Comparison of ENCODE assay signal across 8 cellular contexts in genomic region chr2:156331572-156332451, GRCh38. TPM values are rescaled to one million over a fixed set of nuclear protein-coding genes. Genes with fewer than 3 reads are reported as not detected.
DNase-seq lines count a peak whose midpoint lies in the region; ATAC-seq and TF ChIP-seq lines count a peak whose summit lies in the region.

No MANE protein-coding gene starts in this region.

- H2BK120ac ChIP-seq in IMR-90 (ENCODE audit: low read depth, low read length) = no peak overlapping the region

- H2AK5ac ChIP-seq in IMR-90 (ENCODE audit: low read depth, low read length) = no peak overlapping the region

- intact Hi-C loops in IMR-90 (cut with micrococcal nuclease) (loop anchor here (5.0 to 10.0 kb wide), 3 partner anchors 133 to 955 kb away; no protein-coding TSS in a partner anchor), left colon (cut with DNase I, micrococcal nuclease) (loop anchor here in 1 of 2 donors (5.0 to 10.0 kb wide), 2 partner anchors 70 to 103 kb away; partner anchors contain the start of gene GPD2)

- no peak overlapping the region for H2AK9ac ChIP-seq in IMR-90 (replicated peaks; ENCODE audit: low read depth, low read length, poor library complexity)

- TF ChIP-seq RAD21 in IMR-90 (IDR thresholded peaks at IDR 0.05; ENCODE audit: low read length) = no peak

- peaks cover 11 to 15% of the 10 kb centered on the region in 2 experiments; a peak in 3 of 4 replicates for H3K79me1 ChIP-seq in IMR-90 (ENCODE audit: low read depth in 1 of 2, low read length in 2 of 2)

- peak; percentile 8 for ATAC-seq in IMR-90 (ENCODE audit: low read depth)
- peak; percentile 39 for ATAC-seq in left colon
- ATAC-seq in stimulated activated naive B cell treated with anti-CD40 and anti-IgM and Interleukin-4, amounts not matched to agents 10 μg/mL and 1 μg/mL and 100 μg/mL, for 72 hours (replicated peaks) = no peak

- H3K27me3 ChIP-seq in IMR-90 (ENCODE audit: control insufficient read depth, insufficient read depth, low read length) = no peaks in the 10 kb centered on the region

- no TSS peak for BruUV-seq in IMR-90 (replicated peaks; lab: Mats Ljungman, UMichigan)

- peak overlapping the region; percentile 99 for H3K27ac Mint-ChIP-seq in stimulated activated naive B cell treated with anti-CD40 and anti-IgM and Interleukin-4, amounts not matched to agents 10 μg/mL and 1 μg/mL and 100 μg/mL, for 72 hours

- H3K9ac ChIP-seq in IMR-90 (ENCODE audit: low read depth, low read length) = peak overlapping the region; percentile 58

- in situ Hi-C loops in IMR-90 (cut with MboI; ENCODE audit: low sequenced_read_pairs) = loop anchor here (25.0 kb wide), 3 partner anchors 255 to 1530 kb away; no protein-coding TSS in a partner anchor

- TF ChIP-seq CTCF in IMR-90 (conservative IDR thresholded peaks at IDR 0.05; ENCODE audit: low read depth, low read length) (no peak), coronary artery (IDR thresholded peaks at IDR 0.05) (no peak)

- H3K27me3 Mint-ChIP-seq in stimulated activated naive B cell treated with anti-CD40 and anti-IgM and Interleukin-4, amounts not matched to agents 10 μg/mL and 1 μg/mL and 100 μg/mL, for 72 hours = peaks cover 34 to 39% of the 10 kb centered on the region in 2 donors

- H3K36me3 ChIP-seq in IMR-90 (ENCODE audit: control insufficient read depth, insufficient read depth, low read length) = peaks cover 20% of the 10 kb centered on the region

- H2BK20ac ChIP-seq in IMR-90 (ENCODE audit: low read depth, low read length) = no peak overlapping the region

- CTCF ChIA-PET in IMR-90 (lab: Yijun Ruan, JAX) = interaction anchor here (0.6 kb wide), 1 partner anchor 270 kb away, joined by 3 read pairs; no protein-coding TSS in a partner anchor

- H3K4me1 Mint-ChIP-seq in stimulated activated naive B cell treated with anti-CD40 and anti-IgM and Interleukin-4, amounts not matched to agents 10 μg/mL and 1 μg/mL and 100 μg/mL, for 72 hours = peaks cover 49 to 89% of the 10 kb centered on the region in 2 donors

- no peak overlapping the region for H2BK5ac ChIP-seq in IMR-90 (ENCODE audit: low read depth, low read length, poor library complexity, severe bottlenecking)

- no peak overlapping the region for H3K4ac ChIP-seq in IMR-90 (ENCODE audit: low read depth, low read length)

- H3K4me3 Mint-ChIP-seq in stimulated activated naive B cell treated with anti-CD40 and anti-IgM and Interleukin-4, amounts not matched to agents 10 μg/mL and 1 μg/mL and 100 μg/mL, for 72 hours = peak overlapping the region; percentile 96 to 100

- no peak overlapping the region for H4K8ac ChIP-seq in IMR-90 (ENCODE audit: low read depth in 2 of 2, low read length in 2 of 2)

- H3K23ac ChIP-seq in IMR-90 (ENCODE audit: low read depth, low read length) = peak overlapping the region; percentile 70; the same call in 1 of the 2 replicates

- no peak overlapping the region; the same call in 1 of the 2 replicates for H3K14ac ChIP-seq in IMR-90 (replicated peaks; ENCODE audit: low read depth, low read length)

- H3K4me3 ChIP-seq in IMR-90 (ENCODE audit: insufficient read depth, low read depth, low read length) (peak overlapping the region; percentile 88), coronary artery (peak overlapping the region; percentile 87)

- H3K4me1 ChIP-seq in IMR-90 (ENCODE audit: control insufficient read depth, insufficient read depth, low read length) = no peaks in the 10 kb centered on the region; the same call in none of the 2 replicates

- POLR2A ChIA-PET in IMR-90 (lab: Charles Lee; ENCODE audit: unreplicated experiment) = no interaction called here

- H4K91ac ChIP-seq in IMR-90 (ENCODE audit: insufficient read depth, low read depth, low read length) = no peak overlapping the region

- no peak overlapping the region for H2BK15ac ChIP-seq in IMR-90 (ENCODE audit: low read depth, low read length)

- WGBS in IMR-90 (ENCODE audit: extremely low coverage in 2 of 2, insufficient read length in 1 of 2), 2 experiments = 1% methylated on average over 15 of the region's 26 CpGs; no CpG with 5 or more reads in 1 of the 2 experiments

- H3K27ac ChIP-seq in IMR-90 (ENCODE audit: insufficient read depth, low read length) = peak overlapping the region; percentile 2
- H3K27ac ChIP-seq in coronary artery = peak overlapping the region; percentile 100

- H2AFZ ChIP-seq in IMR-90 (replicated peaks; ENCODE audit: low read length, poor library complexity) = peak overlapping the region; percentile 93

- H3K9me3 Mint-ChIP-seq in stimulated activated naive B cell treated with anti-CD40 and anti-IgM and Interleukin-4, amounts not matched to agents 10 μg/mL and 1 μg/mL and 100 μg/mL, for 72 hours = no peaks in the 10 kb centered on the region

- peaks cover 40 to 55% of the 10 kb centered on the region in 2 donors for H3K36me3 Mint-ChIP-seq in stimulated activated naive B cell treated with anti-CD40 and anti-IgM and Interleukin-4, amounts not matched to agents 10 μg/mL and 1 μg/mL and 100 μg/mL, for 72 hours

- H3K9me1 ChIP-seq in IMR-90 (ENCODE audit: insufficient read depth, low read length) = no peaks in the 10 kb centered on the region

- peak overlapping the region; percentile 90 for H3K4me2 ChIP-seq in IMR-90 (ENCODE audit: low read depth, low read length)

- dilution Hi-C loops in IMR-90 (cut with HindIII; ENCODE audit: low sequenced_read_pairs, unreplicated experiment) = no loop called here

- peak; percentile 44 for DNase-seq in activated CD4-positive, CD25-positive, alpha-beta regulatory T cell treated with anti-CD3 and anti-CD28 coated beads, Interleukin-2, amount 50 U/mL, for 72 hours
- DNase-seq in activated CD4-positive, CD25-positive, alpha-beta regulatory T cell (lab: John Stamatoyannopoulos, UW) = no peak
- DNase-seq in IMR-90 = peak; percentile 77
- DNase-seq in SW480 (ENCODE audit: low spot score) = peak; percentile 65
- DNase-seq in coronary artery (ENCODE audit: low spot score) = peak; percentile 94
- DNase-seq in left colon = peak; percentile 72 to 74
- DNase-seq in stimulated activated naive B cell treated with anti-CD40 and anti-IgM and Interleukin-4, amounts not matched to agents 10 μg/mL and 1 μg/mL and 100 μg/mL, for 72 hours = no peak
- no peak for DNase-seq in KG1 (lab: John Stamatoyannopoulos, UW)

- no peak overlapping the region for H3K18ac ChIP-seq in IMR-90 (ENCODE audit: low read depth, low read length)

- H4K5ac ChIP-seq in IMR-90 (ENCODE audit: low read depth, low read length) = no peak overlapping the region

- H3K56ac ChIP-seq in IMR-90 (ENCODE audit: extremely low read depth, insufficient read depth, low read length) = no peak overlapping the region

- H3K9me3 ChIP-seq in IMR-90 (ENCODE audit: control insufficient read depth, insufficient read depth, low read length) = no peaks in the 10 kb centered on the region

- no peaks in the 10 kb centered on the region for H4K20me1 ChIP-seq in IMR-90 (ENCODE audit: insufficient read depth, low read length)

- TF ChIP-seq POLR2A in IMR-90 (IDR thresholded peaks at IDR 0.05; ENCODE audit: low read depth, low read length) = no peak

TF ChIP-seq in IMR-90, 13 proteins besides CTCF, POLR2A, EP300 and RAD21:
- TF ChIP-seq BHLHE40 (IDR thresholded peaks at IDR 0.05; ENCODE audit: low read depth, low read length) (no peak), RFX5 (IDR thresholded peaks at IDR 0.05; ENCODE audit: low read depth, low read length) (no peak), NFE2L2 (IDR thresholded peaks at IDR 0.05; ENCODE audit: low read depth, low read length) (no peak), MAZ (IDR thresholded peaks at IDR 0.05; ENCODE audit: borderline replicate concordance, low read depth, low read length) (no peak), CEBPB (IDR thresholded peaks at IDR 0.05; ENCODE audit: low read depth, low read length) (peak; percentile 25; the same call in 1 of the 2 replicates), MXI1 (IDR thresholded peaks at IDR 0.05; ENCODE audit: borderline replicate concordance, low read depth, low read length) (no peak), USF2 (IDR thresholded peaks at IDR 0.05; ENCODE audit: low read depth, low read length) (peak; percentile 4; the same call in 1 of the 2 replicates), MAFK (IDR thresholded peaks at IDR 0.05; ENCODE audit: low read depth, low read length) (no peak), ELK1 (IDR thresholded peaks at IDR 0.05; ENCODE audit: borderline replicate concordance, low read depth, low read length) (no peak), SMC3 (IDR thresholded peaks at IDR 0.05; ENCODE audit: low read depth, low read length) (no peak), RCOR1 (IDR thresholded peaks at IDR 0.05; ENCODE audit: insufficient replicate concordance, low read length) (no peak), CHD1 (IDR thresholded peaks at IDR 0.05; ENCODE audit: low read depth, low read length) (peak; percentile 98), FOS (IDR thresholded peaks at IDR 0.05; ENCODE audit: low read depth, low read length) (no peak)

RNA-seq across cellular contexts. Expression of gene NR4A2, which starts 0.7 kb away (rescaled TPM):
- 0.72 and 2.8 TPM in 2 replicates for total RNA-seq in IMR-90 (2012; rRNA removed)
- polyA plus RNA-seq in IMR-90 (2012; rRNA removed) = 2.3 and 13.6 TPM in 2 replicates
- 6.8 and 32.0 TPM in 2 replicates for polyA plus RNA-seq in IMR-90 (2012; cell fraction: cytosol; rRNA removed)
- 258 and 476 TPM in 2 replicates for polyA plus RNA-seq in IMR-90 (2012; cell fraction: nucleus; rRNA removed; ENCODE audit: low replicate concordance)
- 1 to 10 TPM; 3.4 to 9.7 TPM for total RNA-seq in left colon

Comparison
In these comparisons a context has a peak if more than half of its experiments do, and no peak if none do; other contexts are left out.
1. DNase-seq: peak in activated CD4-positive, CD25-positive, alpha-beta regulatory T cell treated with anti-CD3 and anti-CD28 coated beads, Interleukin-2, amount 50 U/mL, for 72 hours (single experiment), IMR-90 (single experiment), SW480 (single experiment), coronary artery (single experiment) and left colon (2 of 2); none in activated CD4-positive, CD25-positive, alpha-beta regulatory T cell (0 of 4), stimulated activated naive B cell treated with anti-CD40 and anti-IgM and Interleukin-4, amounts not matched to agents 10 μg/mL and 1 μg/mL and 100 μg/mL, for 72 hours (single experiment) and KG1 (single experiment).
2. ATAC-seq: peak in IMR-90 (single experiment) and left colon (single experiment); none in stimulated activated naive B cell treated with anti-CD40 and anti-IgM and Interleukin-4, amounts not matched to agents 10 μg/mL and 1 μg/mL and 100 μg/mL, for 72 hours (0 of 2).